Comparison of ENCODE assay signal across 19 cellular contexts in genomic region chr11:21475276-21475675, GRCh38.
"Had no signal": no experiment of that assay in that cellular context is flagged by ENCODE, and none has a peak within 500 bp of the region (broad histone marks: within the 10 kb centered on the region; RNA-seq: fewer than 3 reads in every experiment).

No MANE protein-coding gene starts in this region.

- H3K9me3 ChIP-seq: adrenal gland, breast epithelium, left lung, thyroid gland had no signal

- H3K9me3 Mint-ChIP-seq: activated T-helper 1 cell treated with anti-CD3 and anti-CD28 coated beads, Interleukin-12 subunit alpha, Interleukin-12 subunit beta, Interleukin-2, Interleukin-4 antibody, amounts not matched to agents 30 ng/mL and 10 ng/mL and 1 ng/mL, durations not matched to agents 14 hours and 24 hours and 36 hours; dendritic cell treated with granulocyte-macrophage colony-stimulating factor and Interleukin-4, amounts not matched to agents 40 ng/mL and 50 ng/mL, for 4 days had no signal

- H3K27me3 Mint-ChIP-seq: T-helper 17 cell had no signal

- H3K36me3 Mint-ChIP-seq: activated naive CD4-positive, alpha-beta T cell treated with anti-CD3 and anti-CD28 coated beads, Interleukin-2, amount 50 U/mL, for 72 hours had no signal

- H3K4me1 Mint-ChIP-seq: T-helper 17 cell had no signal

- H3K4me3 ChIP-seq: adrenal gland, breast epithelium, hepatocyte, left lung, thyroid gland had no signal

- H2AFZ ChIP-seq: hepatocyte had no signal

- H3K4me1 ChIP-seq: adrenal gland, breast epithelium, left lung, thyroid gland had no signal

- H3K36me3 ChIP-seq: adrenal gland, breast epithelium, left lung, thyroid gland had no signal

- ATAC-seq: activated naive CD4-positive, alpha-beta T cell treated with anti-CD3 and anti-CD28 coated beads, Interleukin-2, amount 50 U/mL, for 72 hours; left lung; right cardiac atrium; T-helper 17 cell had no signal

- H3K79me2 ChIP-seq: hepatocyte had no signal

- H3K27ac Mint-ChIP-seq: activated naive CD4-positive, alpha-beta T cell treated with anti-CD3 and anti-CD28 coated beads, Interleukin-2, amount 50 U/mL, for 72 hours; activated T-helper 1 cell treated with anti-CD3 and anti-CD28 coated beads, Interleukin-12 subunit alpha, Interleukin-12 subunit beta, Interleukin-2, Interleukin-4 antibody, amounts not matched to agents 30 ng/mL and 10 ng/mL and 1 ng/mL, durations not matched to agents 14 hours and 24 hours and 36 hours; dendritic cell treated with granulocyte-macrophage colony-stimulating factor and Interleukin-4, amounts not matched to agents 40 ng/mL and 50 ng/mL, for 4 days; T-helper 17 cell had no signal

- H3K27ac ChIP-seq: adrenal gland, breast epithelium, hepatocyte, left lung, thyroid gland, VCaP had no signal

- H3K27me3 ChIP-seq: adrenal gland, breast epithelium, left lung, thyroid gland had no signal

- DNase-seq: activated CD4-positive, alpha-beta T cell treated with anti-CD3 and anti-CD28 coated beads for 1 hour; activated CD4-positive, alpha-beta T cell treated with anti-CD3 and anti-CD28 coated beads, Interleukin-2, amount 50 U/mL, for 4 hours; activated gamma-delta T cell treated with Interleukin-2 at 50 U/mL for 16 hours; adrenal gland; cerebellar nuclear complex; effector memory CD4-positive, alpha-beta T cell; left lung; mammary epithelial cell; right cardiac atrium; stimulated activated CD4-positive, alpha-beta T cell treated with anti-CD3 and anti-CD28 coated beads, Interleukin-2, amount 100 ng/mL, for 24 hours; stimulated activated naive CD4-positive, alpha-beta T cell treated with Interleukin-2 at 50 U/mL for 16 hours; T-helper 17 cell; thyroid gland had no signal

- H3K4me2 ChIP-seq: hepatocyte had no signal

- H3K4me3 Mint-ChIP-seq: activated T-helper 1 cell treated with anti-CD3 and anti-CD28 coated beads, Interleukin-12 subunit alpha, Interleukin-12 subunit beta, Interleukin-2, Interleukin-4 antibody, amounts not matched to agents 30 ng/mL and 10 ng/mL and 1 ng/mL, durations not matched to agents 14 hours and 24 hours and 36 hours; dendritic cell treated with granulocyte-macrophage colony-stimulating factor and Interleukin-4, amounts not matched to agents 40 ng/mL and 50 ng/mL, for 4 days; T-helper 17 cell had no signal
